1 cellular context compared by ENCODE assay signal in genomic region chr16:62038646-62039045, GRCh38.
TF ChIP-seq lines count a peak whose summit lies in the region.

No MANE protein-coding gene starts in this region.

TF ChIP-seq in GM23338, 12 proteins besides CTCF, POLR2A, EP300 and RAD21:
- no peak for TF ChIP-seq EZH2 (IDR thresholded peaks at IDR 0.05; ENCODE audit: low read depth, unreplicated experiment)
- TF ChIP-seq NANOG (IDR thresholded peaks at IDR 0.05; ENCODE audit: borderline replicate concordance), result no peak
- TF ChIP-seq ZNF462 (CRISPR knock-in tag; IDR thresholded peaks at IDR 0.05), result no peak
- TF ChIP-seq CREB1 (CRISPR knock-in tag; IDR thresholded peaks at IDR 0.05; ENCODE audit: low read depth), result no peak
- no peak for TF ChIP-seq ZNF331 (CRISPR knock-in tag; IDR thresholded peaks at IDR 0.05; ENCODE audit: low read depth)
- no peak for TF ChIP-seq ZNF114 (CRISPR knock-in tag; IDR thresholded peaks at IDR 0.05)
- no peak for TF ChIP-seq REST (IDR thresholded peaks at IDR 0.05; ENCODE audit: unreplicated experiment)
- no peak for TF ChIP-seq ETS1 (IDR thresholded peaks at IDR 0.05)
- no peak for TF ChIP-seq STAT1 (IDR thresholded peaks at IDR 0.05; ENCODE audit: unreplicated experiment)
- TF ChIP-seq EZH2phosphoT487 (IDR thresholded peaks at IDR 0.05; ENCODE audit: unreplicated experiment), result no peak
- no peak for TF ChIP-seq JUNB (IDR thresholded peaks at IDR 0.05; ENCODE audit: unreplicated experiment)
- no peak for TF ChIP-seq POLR2AphosphoS5 (IDR thresholded peaks at IDR 0.05; ENCODE audit: low read depth)
